Comparison of ENCODE assay signal across 8 cellular contexts in genomic region chr11:108224366-108224765, GRCh38. TPM values are rescaled to one million over a fixed set of nuclear protein-coding genes. Genes with fewer than 3 reads are reported as not detected.
DNase-seq lines count a peak whose midpoint lies in the region; ATAC-seq and TF ChIP-seq lines count a peak whose summit lies in the region.

No MANE protein-coding gene starts in this region.

- H3K27me3 ChIP-seq in left ventricle myocardium inferior (ENCODE audit: low read depth) (no peaks in the 10 kb centered on the region), brain microvascular endothelial cell (replicated peaks) (no peaks in the 10 kb centered on the region), mesenchymal stem cell (ENCODE audit: control insufficient read depth in 1 of 2, insufficient read depth in 1 of 2, low read length in 2 of 2) (no peaks in the 10 kb centered on the region), aorta (ENCODE audit: control insufficient read depth in 1 of 2, insufficient read depth in 2 of 2, low read length in 1 of 2) (no peaks in the 10 kb centered on the region)

- H3K4me3 ChIP-seq in left ventricle myocardium inferior, result peak overlapping the region; percentile 75
- peak overlapping the region; percentile 93 for H3K4me3 ChIP-seq in brain microvascular endothelial cell (ENCODE audit: low read depth, low read length)
- peak overlapping the region in 1 of 2 experiments; percentile 91 for H3K4me3 ChIP-seq in mesenchymal stem cell (ENCODE audit: insufficient read depth in 1 of 2, low read depth in 1 of 2, low read length in 2 of 2)
- H3K4me3 ChIP-seq in aorta (ENCODE audit: low read length in 2 of 2), result peak overlapping the region; percentile 68 to 94

- H3K9me3 ChIP-seq in left ventricle myocardium inferior (replicated peaks), result no peaks in the 10 kb centered on the region
- no peaks in the 10 kb centered on the region for H3K9me3 ChIP-seq in mesenchymal stem cell (ENCODE audit: control insufficient read depth, low read length)
- no peaks in the 10 kb centered on the region for H3K9me3 ChIP-seq in aorta (ENCODE audit: control insufficient read depth, low read length)

- H3K27ac ChIP-seq in left ventricle myocardium inferior (replicated peaks) (peak overlapping the region; percentile 96), brain microvascular endothelial cell (peak overlapping the region; percentile 82), mesenchymal stem cell (ENCODE audit: low read length, poor library complexity, severe bottlenecking) (peak overlapping the region; percentile 98), aorta (ENCODE audit: low read depth in 1 of 2, low read length in 2 of 2) (no peak overlapping the region)

- H2AK5ac ChIP-seq in mesenchymal stem cell (ENCODE audit: low read length, severe bottlenecking), result peak overlapping the region; percentile 70

- peak overlapping the region; percentile 93 for H3K9ac ChIP-seq in mesenchymal stem cell (ENCODE audit: low read length)

- H4K91ac ChIP-seq in mesenchymal stem cell (ENCODE audit: low read length), result no peak overlapping the region

- ATAC-seq in left ventricle myocardium superior (no peak), aorta (ENCODE audit: low FRiP score) (no peak), HG02763 (IDR thresholded peaks at IDR 0.05; ENCODE audit: unreplicated experiment) (no peak)

- H2BK12ac ChIP-seq in mesenchymal stem cell (ENCODE audit: low read length in 2 of 2), result peak overlapping the region in 1 of 2 experiments; percentile 77

- peak overlapping the region; percentile 93 for H3K4me2 ChIP-seq in mesenchymal stem cell (ENCODE audit: low read length, poor library complexity, severe bottlenecking)

- 88% methylated on average over 2 of the region's 4 CpGs for WGBS in mesenchymal stem cell
- WGBS in aorta, 2 donors, result 79 to 81% methylated on average over 4 of the region's 4 CpGs

- H4K8ac ChIP-seq in mesenchymal stem cell (ENCODE audit: low read length), result no peak overlapping the region

- TF ChIP-seq CTCF in left ventricle myocardium inferior (IDR thresholded peaks at IDR 0.05; ENCODE audit: borderline replicate concordance) (no peak), brain microvascular endothelial cell (IDR thresholded peaks at IDR 0.05; ENCODE audit: low read depth, low read length, missing control alignments) (no peak)

- no peaks in the 10 kb centered on the region for H3K79me1 ChIP-seq in mesenchymal stem cell (replicated peaks; ENCODE audit: low read length, poor library complexity, severe bottlenecking)

- in situ Hi-C loops in brain microvascular endothelial cell (cut with HindIII; ENCODE audit: low pct_ligation_motif_present, low sequenced_read_pairs), result no loop called here

- no peak overlapping the region for H2AFZ ChIP-seq in mesenchymal stem cell (ENCODE audit: low read depth, low read length)

- H2BK15ac ChIP-seq in mesenchymal stem cell (ENCODE audit: low read depth, poor library complexity, severe bottlenecking), result no peak overlapping the region

- no peak overlapping the region for H3K23ac ChIP-seq in mesenchymal stem cell (ENCODE audit: low read length in 2 of 2)

- intact Hi-C loops in left ventricle myocardium inferior (cut with micrococcal nuclease) (loop anchor here (5.0 kb wide), 1 partner anchor 102 kb away; the partner anchor contains the start of gene ACAT1), left ventricle myocardium superior (cut with micrococcal nuclease) (loop anchor here (5.0 kb wide), 1 partner anchor 243 kb away; the partner anchor contains the start of gene C11orf65), aorta (cut with DNase I) (loop anchor here (5.0 to 10.0 kb wide), 4 partner anchors 217 to 1870 kb away; partner anchors contain the start of genes CUL5 (in 1 of the 2), DDX10 (in 1 of the 2), POGLUT3 (in 1 of the 2) and ZC3H12C (in 1 of the 2))

- no peak overlapping the region for H3K18ac ChIP-seq in mesenchymal stem cell (ENCODE audit: low read depth in 1 of 2, low read length in 2 of 2)

- no peak overlapping the region for H2BK120ac ChIP-seq in mesenchymal stem cell (ENCODE audit: low read depth, low read length)

- DNase-seq in left ventricle myocardium inferior (no peak), left ventricle myocardium superior (no peak), brain microvascular endothelial cell (no peak), mesenchymal stem cell (no peak), aorta (no peak), epidermal melanocyte (ENCODE audit: insufficient read length, low spot score) (no peak)
- no peak for DNase-seq in effector CD8-positive, alpha-beta T cell (lab: John Stamatoyannopoulos, UW)

- H3K36me3 ChIP-seq in left ventricle myocardium inferior (peaks cover 19% of the 10 kb centered on the region), brain microvascular endothelial cell (replicated peaks) (peaks cover 10% of the 10 kb centered on the region), mesenchymal stem cell (ENCODE audit: control insufficient read depth in 1 of 2, insufficient read depth in 2 of 2, low read depth in 1 of 2, low read length in 2 of 2) (peaks cover 0 to 27% of the 10 kb centered on the region in 2 experiments), aorta (ENCODE audit: control insufficient read depth in 1 of 2, insufficient read depth in 2 of 2, low read length in 1 of 2) (no peaks in the 10 kb centered on the region)

- H2BK5ac ChIP-seq in mesenchymal stem cell (ENCODE audit: low read depth, low read length, poor library complexity, severe bottlenecking), result no peak overlapping the region

- H3K4me1 ChIP-seq in left ventricle myocardium inferior (peaks cover 64% of the 10 kb centered on the region), mesenchymal stem cell (ENCODE audit: control insufficient read depth, insufficient read depth, low read depth, low read length) (peaks cover 3% of the 10 kb centered on the region), aorta (ENCODE audit: control insufficient read depth in 1 of 2, insufficient read depth in 2 of 2, low read length in 2 of 2) (peaks cover 0 to 13% of the 10 kb centered on the region in 2 donors)

- H3K14ac ChIP-seq in mesenchymal stem cell (ENCODE audit: low read length in 2 of 2), result no peak overlapping the region

- H3K4ac ChIP-seq in mesenchymal stem cell (ENCODE audit: low read depth in 1 of 2, low read length in 2 of 2), result no peak overlapping the region

RNA-seq across cellular contexts. Expression of gene ATM, which starts 1.5 kb away (rescaled TPM):
- total RNA-seq in left ventricle myocardium inferior (30.1 TPM), left ventricle myocardium superior (33.3 TPM), aorta (100 to 1,000 TPM in 1 of 2 donors, 10 to 100 TPM in 1; 66.3 to 123 TPM)
- 22.4 TPM for polyA plus RNA-seq in mesenchymal stem cell (2013, experiment 1 of 2)
- polyA plus RNA-seq in mesenchymal stem cell (2013, experiment 2 of 2), result 20.4 TPM
- 10 to 100 TPM; 18.3 to 21.2 TPM for polyA plus RNA-seq in aorta

RNA-seq across cellular contexts. Expression of gene NPAT, which starts 1.9 kb away (rescaled TPM):
- total RNA-seq in left ventricle myocardium inferior (6.3 TPM), left ventricle myocardium superior (9.0 TPM), aorta (10 to 100 TPM; 12.9 to 18.1 TPM)
- polyA plus RNA-seq in mesenchymal stem cell (2013, experiment 1 of 2), result 9.6 TPM
- polyA plus RNA-seq in mesenchymal stem cell (2013, experiment 2 of 2), result 9.3 TPM
- 1 to 10 TPM; 1.3 to 3.8 TPM for polyA plus RNA-seq in aorta

Comparison
In these comparisons a context has a peak if more than half of its experiments do, and no peak if none do; other contexts are left out.
1. H3K27ac ChIP-seq: peak in left ventricle myocardium inferior (single experiment), brain microvascular endothelial cell (single experiment) and mesenchymal stem cell (single experiment); none in aorta (0 of 2).